In the genomic region with DNA sequence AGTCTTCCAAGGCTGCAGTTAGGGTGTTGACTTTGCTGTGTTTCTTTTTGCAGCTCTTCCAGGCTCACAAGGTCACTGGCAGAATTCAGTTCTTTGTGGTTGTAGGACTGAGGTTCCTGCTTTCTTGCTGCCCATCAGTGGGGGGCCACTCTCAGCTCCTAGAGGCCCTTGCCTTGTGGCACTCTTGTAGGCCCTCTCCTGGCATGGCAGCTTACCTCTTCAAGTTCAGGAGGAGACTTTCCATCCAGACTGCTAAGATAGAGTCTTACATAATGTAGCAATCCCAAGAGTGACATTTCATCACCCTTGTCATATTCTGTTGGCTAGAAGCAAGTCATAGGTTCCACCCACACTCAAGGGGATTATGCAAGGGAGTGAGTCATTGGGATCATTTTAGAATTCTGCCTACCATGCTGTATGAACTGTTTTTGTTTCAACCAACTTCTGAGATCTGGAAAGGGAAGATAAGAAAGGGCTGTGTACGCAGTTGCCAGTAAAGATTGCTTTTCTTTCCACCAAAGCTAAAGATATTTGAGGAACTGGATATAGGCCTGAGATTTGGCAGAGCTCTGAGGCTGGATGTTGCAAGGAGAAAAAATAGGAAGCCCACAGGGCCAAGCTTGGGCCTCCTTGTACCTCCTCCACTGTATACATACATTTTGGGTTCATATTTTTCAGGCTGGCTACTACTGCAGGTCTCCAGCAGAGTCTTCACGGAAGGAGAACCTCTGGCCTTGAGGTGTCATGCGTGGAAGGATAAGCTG, we compare ENCODE assay signal across 7 cellular contexts. TPM values are rescaled to one million over a fixed set of nuclear protein-coding genes. Genes with fewer than 3 reads are reported as not detected.
"Had no signal": no experiment of that assay in that cellular context is flagged by ENCODE, and none has a peak within 500 bp of the region (broad histone marks: within the 10 kb centered on the region; RNA-seq: fewer than 3 reads in every experiment).

No MANE protein-coding gene starts in this region.

RNA-seq across cellular contexts. Expression of a gene that starts 5.4 kb away (rescaled TPM):
- total RNA-seq: activated B cell treated with CpG ODN at 0.5 μM for 24 hours; activated CD4-positive, alpha-beta memory T cell treated with anti-CD3 and anti-CD28 coated beads for 36 hours; activated T-helper 1 cell treated with anti-CD3 and anti-CD28 coated beads, Interleukin-12 subunit alpha, Interleukin-12 subunit beta, Interleukin-2, Interleukin-4 antibody, amounts not matched to agents 30 ng/mL and 10 ng/mL and 1 ng/mL, durations not matched to agents 14 hours and 24 hours and 36 hours; chondrocyte; fibroblast of villous mesenchyme; naive thymus-derived CD8-positive, alpha-beta T cell; pulmonary artery endothelial cell had no signal
